In the genomic region with DNA sequence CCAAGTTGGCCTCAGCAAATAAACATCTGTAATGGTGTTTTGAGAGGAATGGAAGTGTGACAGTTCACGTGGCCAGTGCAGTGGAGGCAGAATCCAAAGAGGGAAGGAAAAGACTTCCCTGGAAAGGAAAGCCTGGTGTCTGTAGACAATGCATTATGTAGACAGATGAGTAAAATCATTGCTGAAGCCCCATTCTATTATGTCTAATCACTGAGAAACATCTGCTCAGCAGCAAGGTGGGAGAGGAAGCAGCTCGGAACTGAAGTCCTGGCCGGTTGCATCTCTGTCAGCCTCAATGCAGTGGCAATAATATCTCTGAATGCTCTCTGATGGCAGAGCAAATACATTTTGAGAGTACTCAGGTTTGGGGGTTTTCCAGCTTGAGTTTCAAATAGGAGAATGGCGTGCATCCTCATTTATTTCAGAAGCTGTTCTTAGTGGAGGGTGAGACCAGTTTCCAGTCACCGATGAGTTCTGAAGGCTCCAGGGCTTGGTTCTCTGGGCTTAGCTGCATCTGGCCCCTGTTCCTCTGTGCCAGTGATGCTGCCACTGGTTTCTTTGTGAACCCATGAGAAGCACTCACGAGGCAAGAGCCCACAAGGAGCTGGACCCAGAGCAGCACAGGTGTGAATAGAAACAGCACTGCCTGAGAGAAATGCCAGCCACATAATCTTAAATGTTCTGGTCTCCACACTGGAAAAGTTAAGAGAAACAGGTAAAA, we compare ENCODE assay signal across 12 cellular contexts.
DNase-seq lines count a peak whose midpoint lies in the region; ATAC-seq and FAIRE-seq lines count a peak whose summit lies in the region.
"Had no signal": no experiment of that assay in that cellular context is flagged by ENCODE, and none has a peak within 500 bp of the region (broad histone marks: within the 10 kb centered on the region; RNA-seq: fewer than 3 reads in every experiment).

No MANE protein-coding gene starts in this region.

- no peak for DNase-seq in HTR-8/SVneo (ENCODE audit: insufficient read length, low spot score)
- DNase-seq in epithelial cell of prostate (ENCODE audit: low read depth, low spot score) = no peak
- DNase-seq in midbrain (lab: John Stamatoyannopoulos, UW) = no peak
- DNase-seq in substantia nigra (lab: John Stamatoyannopoulos, UW) = no peak
- DNase-seq in activated CD4-positive, CD25-positive, alpha-beta regulatory T cell treated with anti-CD3 and anti-CD28 coated beads, Interleukin-2, amount 50 U/mL, for 72 hours = no peak
- DNase-seq: anterior cingulate cortex, right lobe of liver, uterus had no signal

- ATAC-seq in GM18868 (IDR thresholded peaks at IDR 0.05; ENCODE audit: unreplicated experiment) = peak; percentile 66
- ATAC-seq in GM21723 (IDR thresholded peaks at IDR 0.05; ENCODE audit: unreplicated experiment) = peak; percentile 32

- peak overlapping the region; percentile 60 for H3K27ac ChIP-seq in epithelial cell of prostate
- H3K27ac ChIP-seq in substantia nigra (ENCODE audit: low read depth, low read length, poor library complexity, severe bottlenecking) = no peak overlapping the region
- H3K27ac ChIP-seq: right lobe of liver, uterus had no signal

- FAIRE-seq in HTR-8/SVneo (lab: Jason Lieb, UNC) = peak; percentile 42
- FAIRE-seq: H1, RCC 7860 had no signal
